8 cellular contexts compared by ENCODE assay signal in the genomic region with DNA sequence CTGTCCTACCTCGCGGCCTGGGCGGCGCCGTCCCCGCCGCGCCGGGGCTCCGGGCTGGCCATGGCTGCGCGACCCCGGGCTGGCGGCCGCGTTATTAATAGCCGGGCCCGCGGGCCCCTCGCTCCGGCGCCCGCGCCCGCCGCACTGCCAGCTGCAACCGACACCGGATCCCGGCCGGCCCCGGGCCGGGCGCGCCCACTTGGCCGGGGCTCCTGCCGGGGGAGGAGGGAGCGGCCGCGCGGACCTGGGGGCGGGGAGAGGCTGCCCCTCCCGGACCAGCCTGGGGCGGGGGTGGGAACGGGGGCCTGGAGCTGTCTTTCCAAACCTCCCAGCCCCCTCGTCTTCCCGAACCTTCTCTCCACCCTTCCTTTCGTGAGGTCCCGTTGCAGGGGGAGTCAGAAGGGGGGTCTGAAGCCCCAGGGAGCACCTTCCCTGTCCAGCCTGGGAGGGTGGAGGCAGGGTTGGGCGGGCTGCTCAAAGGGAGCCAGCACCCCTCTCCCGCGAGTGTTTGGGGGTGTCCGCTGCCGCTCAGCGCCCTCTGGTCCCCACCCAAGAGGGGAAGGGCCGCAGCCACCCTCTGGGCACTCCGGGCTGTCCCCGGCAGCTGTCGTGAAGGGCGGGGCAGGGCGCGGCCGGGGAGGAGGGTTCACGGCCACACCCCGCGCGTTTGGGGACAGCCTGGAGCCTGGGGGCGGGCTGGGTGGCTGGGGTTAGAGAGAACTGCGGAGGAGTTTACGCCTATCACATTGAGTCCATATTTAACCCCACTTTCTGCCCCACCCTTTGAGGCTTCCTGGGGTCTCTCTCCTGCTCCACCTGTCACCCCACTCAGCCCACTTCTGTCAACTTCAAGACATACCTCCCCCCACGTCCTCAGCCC. TPM values are rescaled to one million over a fixed set of nuclear protein-coding genes. Genes with fewer than 3 reads are reported as not detected.
A peak's percentile ranks its signal among the peaks of the same experiment; 100 is the strongest.
DNase-seq lines count a peak whose midpoint lies in the region; ATAC-seq and TF ChIP-seq lines count a peak whose summit lies in the region.

SYNC (minus strand) TSS at position 172 of the 880 bp plus-strand sequence; CDS start at position 62, 110 bp downstream.

- no peak for TF ChIP-seq RAD21 in HCT116 (IDR thresholded peaks at IDR 0.05; ENCODE audit: low read depth)

- TF ChIP-seq CTCF in HCT116 (IDR thresholded peaks at IDR 0.05 in 2 of 3, conservative IDR thresholded peaks at IDR 0.05 in 1 of 3; ENCODE audit: borderline replicate concordance in 1 of 3, insufficient read depth in 1 of 3, low read depth in 2 of 3, low read length in 2 of 3) (no peak), nephron (IDR thresholded peaks at IDR 0.05; ENCODE audit: unreplicated experiment in 3 of 3) (no peak)

- POLR2A ChIA-PET in HCT116 (lab: Charles Lee) = interaction anchor here (1.6 kb wide), 1 partner anchor 12 kb away, joined by 4 read pairs; no protein-coding TSS in a partner anchor

- peak within 1 kb of the TSS; percentile 52; the same call in 1 of the 2 replicates for H3K27ac ChIP-seq in HCT116 (ENCODE audit: low read depth, low read length)

- H3K4me3 Mint-ChIP-seq in activated T-helper 2 cell treated with anti-CD3 and anti-CD28 coated beads, Interferon-gamma antibody, Interleukin-2, Interleukin-4, amounts not matched to agents 10 μg/mL and 5 μg/mL and 100 μg/mL, durations not matched to agents 14 hours and 24 hours and 36 hours (ENCODE audit: low read depth) = peak within 1 kb of the TSS; percentile 55
- peak within 1 kb of the TSS; percentile 83 to 93 (median 87) for H3K4me3 Mint-ChIP-seq in nephron

- H3K79me2 ChIP-seq in HCT116 (ENCODE audit: insufficient read depth, low read length) = no peaks in the 10 kb centered on the region

- no peaks in the 10 kb centered on the region for H3K36me3 Mint-ChIP-seq in activated T-helper 2 cell treated with anti-CD3 and anti-CD28 coated beads, Interferon-gamma antibody, Interleukin-2, Interleukin-4, amounts not matched to agents 10 μg/mL and 5 μg/mL and 100 μg/mL, durations not matched to agents 14 hours and 24 hours and 36 hours (ENCODE audit: low read depth)
- no peaks in the 10 kb centered on the region for H3K36me3 Mint-ChIP-seq in nephron (ENCODE audit: low read depth)

- peak; percentile 13 for DNase-seq in Ammon's horn (ENCODE audit: low spot score)
- DNase-seq in HCT116 (ENCODE audit: low read depth, low spot score) = no peak
- DNase-seq in activated T-helper 2 cell treated with anti-CD3 and anti-CD28 coated beads, Interferon-gamma antibody, Interleukin-2, Interleukin-4, amounts not matched to agents 10 μg/mL and 5 μg/mL and 100 μg/mL, durations not matched to agents 14 hours and 24 hours and 36 hours (ENCODE audit: low spot score) = no peak
- peak; percentile 74 for DNase-seq in foreskin melanocyte

- ATAC-seq in HCT116 (peak; percentile 86), GM21367 (IDR thresholded peaks at IDR 0.05; ENCODE audit: unreplicated experiment) (no peak), HG03175 (IDR thresholded peaks at IDR 0.05; ENCODE audit: unreplicated experiment) (no peak), GM21390 (IDR thresholded peaks at IDR 0.05; ENCODE audit: unreplicated experiment) (no peak)

- H3K9me3 Mint-ChIP-seq in activated T-helper 2 cell treated with anti-CD3 and anti-CD28 coated beads, Interferon-gamma antibody, Interleukin-2, Interleukin-4, amounts not matched to agents 10 μg/mL and 5 μg/mL and 100 μg/mL, durations not matched to agents 14 hours and 24 hours and 36 hours = no peaks in the 10 kb centered on the region
- H3K9me3 Mint-ChIP-seq in nephron = no peaks in the 10 kb centered on the region

- H3K9ac ChIP-seq in HCT116 (ENCODE audit: low read length) = peak within 1 kb of the TSS; percentile 61

- peaks cover 13 to 27% of the 10 kb centered on the region in 2 experiments for H3K4me1 ChIP-seq in HCT116 (ENCODE audit: control insufficient read depth in 1 of 2, insufficient read depth in 2 of 2, low read length in 2 of 2)

- H3K9me2 ChIP-seq in HCT116 (ENCODE audit: insufficient read depth) = no peaks in the 10 kb centered on the region

- intact Hi-C loops in HCT116 (cut with micrococcal nuclease) = no loop called here
- intact Hi-C loops in activated T-helper 2 cell treated with anti-CD3 and anti-CD28 coated beads, Interferon-gamma antibody, Interleukin-2, Interleukin-4, amounts not matched to agents 10 μg/mL and 5 μg/mL and 100 μg/mL, durations not matched to agents 14 hours and 24 hours and 36 hours (cut with micrococcal nuclease) = no loop called here

- peaks cover 50% of the 10 kb centered on the region for H3K27me3 Mint-ChIP-seq in activated T-helper 2 cell treated with anti-CD3 and anti-CD28 coated beads, Interferon-gamma antibody, Interleukin-2, Interleukin-4, amounts not matched to agents 10 μg/mL and 5 μg/mL and 100 μg/mL, durations not matched to agents 14 hours and 24 hours and 36 hours (ENCODE audit: low read depth)
- peaks cover 4% of the 10 kb centered on the region for H3K27me3 Mint-ChIP-seq in nephron (ENCODE audit: low read depth)

- CTCF ChIA-PET in HCT116 (lab: Charles Lee) = interaction anchor here (1.4 to 1.6 kb wide), 2 partner anchors 9 to 70 kb away, joined by 3 to 8 read pairs; no protein-coding TSS in a partner anchor

- H3K27me3 ChIP-seq in HCT116 (ENCODE audit: insufficient read depth, low read length) = no peaks in the 10 kb centered on the region

- no peaks in the 10 kb centered on the region for H3K9me3 ChIP-seq in HCT116 (ENCODE audit: control insufficient read depth in 1 of 2, insufficient read depth in 1 of 2, low read depth in 1 of 2, low read length in 2 of 2)

- H2AFZ ChIP-seq in HCT116 (ENCODE audit: low read depth, low read length, poor library complexity, severe bottlenecking) = peak within 1 kb of the TSS; percentile 26

- no peak for TF ChIP-seq POLR2A in HCT116 (IDR thresholded peaks at IDR 0.05; ENCODE audit: borderline replicate concordance, extremely low read depth, insufficient read depth, insufficient read length)

- RAD21 ChIA-PET in HCT116 (lab: Charles Lee; ENCODE audit: low non-redundant PET in 1 of 2, low total read pairs in 2 of 2, uncharacterized antibody in 2 of 2, unreplicated experiment in 2 of 2) = no interaction called here

- H4K20me1 ChIP-seq in HCT116 (ENCODE audit: insufficient read depth) = no peaks in the 10 kb centered on the region

- no peaks in the 10 kb centered on the region for H3K36me3 ChIP-seq in HCT116 (ENCODE audit: control insufficient read depth in 1 of 2, insufficient read depth in 2 of 2, low read length in 2 of 2)

- peak within 1 kb of the TSS; percentile 100 for H3K4me2 ChIP-seq in HCT116 (ENCODE audit: low read length)

- peak within 1 kb of the TSS; percentile 8 for H3K27ac Mint-ChIP-seq in activated T-helper 2 cell treated with anti-CD3 and anti-CD28 coated beads, Interferon-gamma antibody, Interleukin-2, Interleukin-4, amounts not matched to agents 10 μg/mL and 5 μg/mL and 100 μg/mL, durations not matched to agents 14 hours and 24 hours and 36 hours
- peak within 1 kb of the TSS; percentile 63 to 94 (median 91) for H3K27ac Mint-ChIP-seq in nephron

- peak within 1 kb of the TSS; percentile 61 to 77 for H3K4me3 ChIP-seq in HCT116 (replicated peaks in 1 of 2; ENCODE audit: low read depth in 1 of 2, low read length in 2 of 2)

- BruUV-seq in HCT116 (replicated peaks; lab: Mats Ljungman, UMichigan) = no TSS peak

- peaks cover 9% of the 10 kb centered on the region for H3K4me1 Mint-ChIP-seq in activated T-helper 2 cell treated with anti-CD3 and anti-CD28 coated beads, Interferon-gamma antibody, Interleukin-2, Interleukin-4, amounts not matched to agents 10 μg/mL and 5 μg/mL and 100 μg/mL, durations not matched to agents 14 hours and 24 hours and 36 hours (ENCODE audit: low read depth)
- peaks cover 28% of the 10 kb centered on the region for H3K4me1 Mint-ChIP-seq in nephron

TF ChIP-seq in HCT116, 20 proteins besides CTCF, POLR2A, EP300 and RAD21:
- TF ChIP-seq ELF1 (IDR thresholded peaks at IDR 0.05; ENCODE audit: borderline replicate concordance, low read depth) (no peak), SRF (IDR thresholded peaks at IDR 0.05; ENCODE audit: low read depth) (no peak), EZH2phosphoT487 (IDR thresholded peaks at IDR 0.05; ENCODE audit: borderline replicate concordance) (no peak), ZNF274 (IDR thresholded peaks at IDR 0.05; ENCODE audit: low read depth, low read length) (no peak), POLR2AphosphoS5 (IDR thresholded peaks at IDR 0.05; ENCODE audit: low read depth, low read length) (peak; percentile 47), ZFX (IDR thresholded peaks at IDR 0.05) (peak; percentile 27; the same call in 1 of the 2 replicates), REST (IDR thresholded peaks at IDR 0.05; ENCODE audit: low read depth) (no peak)

RNA-seq across cellular contexts. Expression of gene SYNC, which starts in this region (rescaled TPM):
- 1.3 TPM for total RNA-seq in HCT116 (2021; ENCODE audit: unreplicated experiment)
- polyA plus RNA-seq in HCT116 (2012) = 0.87 and 1.5 TPM in 2 replicates
- total RNA-seq in activated T-helper 2 cell treated with anti-CD3 and anti-CD28 coated beads, Interferon-gamma antibody, Interleukin-2, Interleukin-4, amounts not matched to agents 10 μg/mL and 5 μg/mL and 100 μg/mL, durations not matched to agents 14 hours and 24 hours and 36 hours = not detected in 2 replicates

Comparison
In these comparisons a context has a peak if more than half of its experiments do, and no peak if none do; other contexts are left out.
1. DNase-seq: peak in Ammon's horn (single experiment) and foreskin melanocyte (single experiment); none in HCT116 (single experiment) and activated T-helper 2 cell treated with anti-CD3 and anti-CD28 coated beads, Interferon-gamma antibody, Interleukin-2, Interleukin-4, amounts not matched to agents 10 μg/mL and 5 μg/mL and 100 μg/mL, durations not matched to agents 14 hours and 24 hours and 36 hours (single experiment).